21 cellular contexts compared by ENCODE assay signal in genomic region chr2:40201425-40201824, GRCh38.
"Had no signal": no experiment of that assay in that cellular context is flagged by ENCODE, and none has a peak within 500 bp of the region (broad histone marks: within the 10 kb centered on the region; RNA-seq: fewer than 3 reads in every experiment).

No MANE protein-coding gene starts in this region.

- DNase-seq: activated CD4-positive, alpha-beta T cell treated with anti-CD3 and anti-CD28 coated beads for 1 hour; activated CD4-positive, alpha-beta T cell treated with anti-CD3 and anti-CD28 coated beads, Interleukin-2, amount 50 U/mL, for 48 hours; activated naive CD4-positive, alpha-beta T cell treated with Interleukin-2 at 50 U/mL for 16 hours; activated naive CD8-positive, alpha-beta T cell treated with anti-CD3 and anti-CD28 coated beads, Interleukin-2, amount 10 ng/mL, durations not matched to agents 7 days and 5 days; activated T-cell treated with anti-CD3 and anti-CD28 coated beads for 4 hours; effector CD4-positive, alpha-beta T cell; esophagus squamous epithelium; kidney; left ventricle myocardium superior; mucosa of descending colon; naive thymus-derived CD4-positive, alpha-beta T cell; T-helper 17 cell; uterus; WERI-Rb-1 had no signal

- H3K27ac ChIP-seq: esophagus squamous epithelium, neural progenitor cell, prostate gland, right atrium auricular region, tibial nerve had no signal

- H3K9me3 ChIP-seq: esophagus squamous epithelium, mucosa of descending colon, prostate gland, right atrium auricular region, tibial nerve, uterus had no signal

- H3K36me3 Mint-ChIP-seq: activated naive CD8-positive, alpha-beta T cell treated with anti-CD3 and anti-CD28 coated beads, Interleukin-2, amount 10 ng/mL, durations not matched to agents 7 days and 5 days; memory B cell; neural progenitor cell had no signal

- H3K36me3 ChIP-seq: esophagus squamous epithelium, neural progenitor cell, prostate gland, right atrium auricular region, tibial nerve, uterus, WERI-Rb-1 had no signal

- H3K9ac ChIP-seq: neural progenitor cell had no signal

- H3K4me3 ChIP-seq: esophagus squamous epithelium, mucosa of descending colon, neural progenitor cell, prostate gland, right atrium auricular region, tibial nerve, uterus had no signal

- H3K4me1 ChIP-seq: prostate gland had no signal

- H3K4me1 Mint-ChIP-seq: activated naive CD8-positive, alpha-beta T cell treated with anti-CD3 and anti-CD28 coated beads, Interleukin-2, amount 10 ng/mL, durations not matched to agents 7 days and 5 days; activated T-helper 17 cell treated with anti-CD3 and anti-CD28 coated beads, Interleukin-2, amount 50 U/mL, for 72 hours; memory B cell; neural progenitor cell; T-helper 17 cell had no signal

- H3K4me2 ChIP-seq: neural progenitor cell had no signal

- ATAC-seq: activated T-helper 17 cell treated with anti-CD3 and anti-CD28 coated beads, Interleukin-2, amount 50 U/mL, for 72 hours; left ventricle myocardium superior; mucosa of descending colon; naive thymus-derived CD4-positive, alpha-beta T cell; T-helper 17 cell had no signal

- H3K4me3 Mint-ChIP-seq: activated naive CD8-positive, alpha-beta T cell treated with anti-CD3 and anti-CD28 coated beads, Interleukin-2, amount 10 ng/mL, durations not matched to agents 7 days and 5 days; activated T-helper 17 cell treated with anti-CD3 and anti-CD28 coated beads, Interleukin-2, amount 50 U/mL, for 72 hours; memory B cell; naive thymus-derived CD4-positive, alpha-beta T cell; neural progenitor cell; stimulated activated naive CD8-positive, alpha-beta T cell treated with anti-CD3 and anti-CD28 coated beads, Interleukin-15, Interleukin-2, amounts not matched to agents 100 ng/mL and 50 ng/mL, for 24 hours; T-helper 17 cell had no signal

- H3K27ac Mint-ChIP-seq: activated naive CD8-positive, alpha-beta T cell treated with anti-CD3 and anti-CD28 coated beads, Interleukin-2, amount 10 ng/mL, durations not matched to agents 7 days and 5 days; activated T-helper 17 cell treated with anti-CD3 and anti-CD28 coated beads, Interleukin-2, amount 50 U/mL, for 72 hours; memory B cell; naive thymus-derived CD4-positive, alpha-beta T cell; neural progenitor cell; stimulated activated naive CD8-positive, alpha-beta T cell treated with anti-CD3 and anti-CD28 coated beads, Interleukin-15, Interleukin-2, amounts not matched to agents 100 ng/mL and 50 ng/mL, for 24 hours; T-helper 17 cell had no signal

- H2AFZ ChIP-seq: neural progenitor cell had no signal

- H3K27me3 ChIP-seq: esophagus squamous epithelium, neural progenitor cell, right atrium auricular region, tibial nerve, uterus had no signal

- H3K9me3 Mint-ChIP-seq: activated naive CD8-positive, alpha-beta T cell treated with anti-CD3 and anti-CD28 coated beads, Interleukin-2, amount 10 ng/mL, durations not matched to agents 7 days and 5 days; memory B cell; neural progenitor cell had no signal

- H3K27me3 Mint-ChIP-seq: activated T-helper 17 cell treated with anti-CD3 and anti-CD28 coated beads, Interleukin-2, amount 50 U/mL, for 72 hours; memory B cell; naive thymus-derived CD4-positive, alpha-beta T cell; stimulated activated naive CD8-positive, alpha-beta T cell treated with anti-CD3 and anti-CD28 coated beads, Interleukin-15, Interleukin-2, amounts not matched to agents 100 ng/mL and 50 ng/mL, for 24 hours; T-helper 17 cell had no signal
